ENCODE assay signal across 8 cellular contexts in the genomic region with DNA sequence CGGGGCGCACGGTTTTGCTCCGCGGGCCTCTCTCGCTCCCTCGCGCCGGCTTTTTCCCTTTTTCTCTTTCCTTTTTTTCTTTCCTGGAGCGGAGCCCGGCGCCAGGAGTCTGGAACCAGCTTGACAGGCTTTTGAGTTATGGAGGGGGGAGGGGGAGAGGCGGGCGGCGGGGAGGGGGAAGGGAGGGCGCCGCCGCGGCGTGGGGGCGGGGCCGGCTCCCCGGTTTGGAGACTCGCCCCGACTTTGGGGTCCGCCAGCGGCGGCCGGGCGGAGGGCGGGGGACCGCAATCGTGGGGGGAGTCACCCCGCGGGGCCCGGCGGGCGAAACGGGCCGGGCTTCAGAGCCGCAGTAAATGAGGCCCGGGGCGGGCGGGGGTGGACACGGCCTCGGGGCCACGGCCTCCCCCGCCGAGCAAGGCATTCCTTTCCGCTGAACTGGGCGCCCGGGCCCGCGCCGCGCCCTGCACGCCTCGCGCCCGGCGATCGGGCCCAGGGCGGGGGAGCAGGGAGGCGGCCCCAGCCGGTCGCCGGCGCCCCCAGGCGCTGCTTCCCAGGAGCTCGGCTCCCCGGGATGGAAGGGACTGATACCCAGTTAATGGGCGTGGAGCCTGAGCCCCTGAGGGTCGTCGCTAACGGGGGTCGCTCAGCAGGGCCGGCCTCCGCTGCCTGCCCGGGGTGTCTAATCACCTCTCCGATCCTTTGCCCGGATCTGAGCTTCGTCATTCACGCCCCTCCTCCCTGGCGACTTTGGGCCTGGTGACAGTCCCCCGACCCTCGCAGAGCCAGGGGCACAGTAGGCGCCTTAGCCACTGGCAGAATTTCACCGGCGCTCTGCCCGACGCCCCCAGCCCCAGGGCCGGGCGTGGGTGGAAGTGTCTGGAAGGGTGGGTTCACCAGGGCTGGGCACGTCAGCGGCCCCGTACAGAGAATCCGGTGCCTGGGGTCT.
A peak's percentile ranks its signal among the peaks of the same experiment; 100 is the strongest.
DNase-seq lines count a peak whose midpoint lies in the region; ATAC-seq and TF ChIP-seq lines count a peak whose summit lies in the region.

No MANE protein-coding gene starts in this region.

- POLR2A ChIA-PET in activated B cell treated with CpG ODN at 0.5 μM for 24 hours (lab: Charles Lee), result interaction anchor here (1.2 to 3.1 kb wide), 2 partner anchors 23 to 343 kb away, joined by 4 to 22 read pairs; no protein-coding TSS in a partner anchor

- no peak for TF ChIP-seq CTCF in activated B cell treated with CpG ODN at 0.5 μM for 24 hours (IDR thresholded peaks at IDR 0.05)
- TF ChIP-seq CTCF in right lobe of liver (IDR thresholded peaks at IDR 0.05), result no peak

- CTCF ChIA-PET in activated B cell treated with CpG ODN at 0.5 μM for 24 hours (lab: Charles Lee), result no interaction called here

- no peaks in the 10 kb centered on the region for H3K36me3 ChIP-seq in ectodermal cell (ENCODE audit: control insufficient read depth, insufficient read depth, low read length)
- H3K36me3 ChIP-seq in right lobe of liver, result no peaks in the 10 kb centered on the region

- peaks cover 24% of the 10 kb centered on the region for H3K4me1 Mint-ChIP-seq in activated B cell treated with CpG ODN at 0.5 μM for 24 hours
- H3K4me1 Mint-ChIP-seq in stimulated activated memory B cell treated with anti-CD40 and anti-IgM and Interleukin-4, amounts not matched to agents 10 μg/mL and 1 μg/mL and 100 μg/mL, for 72 hours, result peaks cover 19% of the 10 kb centered on the region

- no peaks in the 10 kb centered on the region for H3K36me3 Mint-ChIP-seq in activated B cell treated with CpG ODN at 0.5 μM for 24 hours (ENCODE audit: low read depth)
- no peaks in the 10 kb centered on the region for H3K36me3 Mint-ChIP-seq in stimulated activated memory B cell treated with anti-CD40 and anti-IgM and Interleukin-4, amounts not matched to agents 10 μg/mL and 1 μg/mL and 100 μg/mL, for 72 hours

- WGBS in ectodermal cell, 2 experiments, result 2% methylated on average over 88 to 94 of the region's 97 CpGs
- 2% methylated on average over 25 of the region's 97 CpGs for WGBS in right lobe of liver (ENCODE audit: insufficient coverage, low coverage, low lambda C conversion rate, missing lambda C conversion rate)

- DNase-seq in COLO829 (ENCODE audit: low spot score) (peak; percentile 73), M059J (ENCODE audit: low read depth) (peak; percentile 95), activated B cell treated with CpG ODN at 0.5 μM for 24 hours (peak; percentile 41), right lobe of liver (peak; percentile 85 to 91 (median 87))

- H3K9me3 Mint-ChIP-seq in activated B cell treated with CpG ODN at 0.5 μM for 24 hours, result no peaks in the 10 kb centered on the region
- no peaks in the 10 kb centered on the region for H3K9me3 Mint-ChIP-seq in stimulated activated memory B cell treated with anti-CD40 and anti-IgM and Interleukin-4, amounts not matched to agents 10 μg/mL and 1 μg/mL and 100 μg/mL, for 72 hours

- peak; percentile 71 for TF ChIP-seq POLR2A in right lobe of liver (IDR thresholded peaks at IDR 0.05)

- H3K4me3 ChIP-seq in ectodermal cell (ENCODE audit: insufficient read depth, low read depth, low read length) (peak overlapping the region; percentile 41), right lobe of liver (peak overlapping the region; percentile 20 to 58 (median 49))

- H3K27me3 ChIP-seq in ectodermal cell (ENCODE audit: control insufficient read depth, insufficient read depth, low read length, poor library complexity, severe bottlenecking) (peaks cover under 1% of the 10 kb centered on the region), right lobe of liver (no peaks in the 10 kb centered on the region)

- peak overlapping the region; percentile 55 for H3K4me3 Mint-ChIP-seq in activated B cell treated with CpG ODN at 0.5 μM for 24 hours
- peak overlapping the region; percentile 49 for H3K4me3 Mint-ChIP-seq in stimulated activated memory B cell treated with anti-CD40 and anti-IgM and Interleukin-4, amounts not matched to agents 10 μg/mL and 1 μg/mL and 100 μg/mL, for 72 hours

- H3K27ac Mint-ChIP-seq in activated B cell treated with CpG ODN at 0.5 μM for 24 hours, result no peak overlapping the region
- no peak overlapping the region for H3K27ac Mint-ChIP-seq in stimulated activated memory B cell treated with anti-CD40 and anti-IgM and Interleukin-4, amounts not matched to agents 10 μg/mL and 1 μg/mL and 100 μg/mL, for 72 hours

- peaks cover 33% of the 10 kb centered on the region for H3K27me3 Mint-ChIP-seq in activated B cell treated with CpG ODN at 0.5 μM for 24 hours
- peaks cover 46% of the 10 kb centered on the region for H3K27me3 Mint-ChIP-seq in stimulated activated memory B cell treated with anti-CD40 and anti-IgM and Interleukin-4, amounts not matched to agents 10 μg/mL and 1 μg/mL and 100 μg/mL, for 72 hours

- H3K4me1 ChIP-seq in ectodermal cell (ENCODE audit: control insufficient read depth, insufficient read depth, low read length), result peaks cover 48% of the 10 kb centered on the region
- H3K4me1 ChIP-seq in right lobe of liver, result peaks cover 5 to 44% (median 23%) of the 10 kb centered on the region in 4 donors

- H3K27ac ChIP-seq in ectodermal cell (ENCODE audit: insufficient read depth, low read depth, low read length, poor library complexity, severe bottlenecking) (peak overlapping the region; percentile 82), right lobe of liver (peak overlapping the region; percentile 99 to 100 (median 99))

- ATAC-seq in activated B cell treated with CpG ODN at 0.5 μM for 24 hours (ENCODE audit: low read depth) (peak; percentile 36), right lobe of liver (peak; percentile 40 to 72 (median 66)), GM18867 (IDR thresholded peaks at IDR 0.05; ENCODE audit: unreplicated experiment) (no peak), GM21515 (IDR thresholded peaks at IDR 0.05; ENCODE audit: unreplicated experiment) (no peak)
- ATAC-seq in stimulated activated memory B cell treated with anti-CD40 and anti-IgM and Interleukin-4, amounts not matched to agents 10 μg/mL and 1 μg/mL and 100 μg/mL, for 72 hours, result peak; percentile 25

- intact Hi-C loops in activated B cell treated with CpG ODN at 0.5 μM for 24 hours (cut with micrococcal nuclease) (loop anchor here (1.0 kb wide), 1 partner anchor 22 kb away; no protein-coding TSS in a partner anchor), right lobe of liver (cut with DNase I) (loop anchor here (10.0 kb wide), 2 partner anchors 148 to 308 kb away; a partner anchor contains a TSS)

- H3K9me3 ChIP-seq in ectodermal cell (ENCODE audit: control insufficient read depth, low read length), result no peaks in the 10 kb centered on the region
- no peaks in the 10 kb centered on the region for H3K9me3 ChIP-seq in right lobe of liver

Comparison
In these comparisons a context has a peak if more than half of its experiments do, and no peak if none do; other contexts are left out.
1. DNase-seq: peak in every context shown above with its lines; median percentile 95 in M059J; 87 in right lobe of liver; 73 in COLO829; 41 in activated B cell treated with CpG ODN at 0.5 μM for 24 hours.
2. ATAC-seq: peak in activated B cell treated with CpG ODN at 0.5 μM for 24 hours (single experiment), right lobe of liver (4 of 4) and stimulated activated memory B cell treated with anti-CD40 and anti-IgM and Interleukin-4, amounts not matched to agents 10 μg/mL and 1 μg/mL and 100 μg/mL, for 72 hours (single experiment); none in GM18867 (single experiment) and GM21515 (single experiment).